Comparison of ENCODE assay signal across 5 cellular contexts in the genomic region with DNA sequence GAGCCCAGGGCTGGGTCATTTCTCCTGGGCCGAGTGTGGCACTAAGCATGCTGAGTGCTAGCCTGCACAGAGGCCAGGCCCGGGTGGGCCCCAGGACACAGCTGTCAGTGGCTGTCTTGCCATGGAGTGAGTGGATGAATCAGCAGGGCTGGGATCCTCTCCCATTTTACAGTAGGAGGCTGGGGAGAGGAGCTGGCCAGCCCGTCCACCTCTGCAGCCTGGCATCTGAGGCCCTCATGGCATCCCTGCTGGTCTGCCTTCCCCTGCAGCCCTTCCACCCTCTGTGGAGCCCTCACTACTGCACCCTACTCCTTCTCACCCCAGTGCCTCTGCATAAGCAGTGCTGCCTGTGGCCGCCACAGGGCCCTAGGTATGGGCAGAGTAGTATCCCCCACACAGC. TPM values are rescaled to one million over a fixed set of nuclear protein-coding genes. Genes with fewer than 3 reads are reported as not detected.
"Had no signal": no experiment of that assay in that cellular context is flagged by ENCODE, and none has a peak within 500 bp of the region (broad histone marks: within the 10 kb centered on the region; RNA-seq: fewer than 3 reads in every experiment).

No MANE protein-coding gene starts in this region.

RNA-seq across cellular contexts. Expression of a gene that starts 21.1 kb away (rescaled TPM):
- total RNA-seq: left colon, left ventricle myocardium inferior, mammary epithelial cell, mononuclear cell had no signal
- polyA plus RNA-seq: keratinocyte had no signal
